ENCODE assay signal across 17 cellular contexts in genomic region chr11:85137597-85137996, GRCh38.
DNase-seq lines count a peak whose midpoint lies in the region; ATAC-seq and TF ChIP-seq lines count a peak whose summit lies in the region.
"Had no signal": no experiment of that assay in that cellular context is flagged by ENCODE, and none has a peak within 500 bp of the region (broad histone marks: within the 10 kb centered on the region; RNA-seq: fewer than 3 reads in every experiment).

No MANE protein-coding gene starts in this region.

- H3K9me2 ChIP-seq in Karpas-422 (replicated peaks; ENCODE audit: insufficient read depth, low read length): no peaks in the 10 kb centered on the region; the same call in 1 of the 2 replicates

- peaks cover 10 to 16% of the 10 kb centered on the region in 2 donors for H3K9me3 Mint-ChIP-seq in activated naive CD4-positive, alpha-beta T cell treated with anti-CD3 and anti-CD28 coated beads, Interleukin-2, amount 50 U/mL, for 72 hours

- H3K9me3 ChIP-seq in prostate gland (no peaks in the 10 kb centered on the region), left ventricle myocardium inferior (replicated peaks) (peaks cover 21% of the 10 kb centered on the region), Karpas-422 (ENCODE audit: low read length) (peaks cover 20% of the 10 kb centered on the region)
- H3K9me3 ChIP-seq: A549, SJCRH30 had no signal

- no peak for ATAC-seq in activated naive CD4-positive, alpha-beta T cell treated with anti-CD3 and anti-CD28 coated beads, Interleukin-2, amount 50 U/mL, for 72 hours
- ATAC-seq: A549, GM23338 had no signal

- H3K4me1 ChIP-seq in prostate gland (replicated peaks): no peaks in the 10 kb centered on the region
- H3K4me1 ChIP-seq in left ventricle myocardium inferior: peaks cover 4% of the 10 kb centered on the region
- no peaks in the 10 kb centered on the region for H3K4me1 ChIP-seq in Karpas-422 (ENCODE audit: low read length)
- H3K4me1 ChIP-seq: A549; BLaER1 treated with 17β-estradiol and CSF1 and Interleukin-3, amounts not matched to agents 10 nM and 100 nM; SJCRH30 had no signal

- H3K27ac Mint-ChIP-seq in activated naive CD4-positive, alpha-beta T cell treated with anti-CD3 and anti-CD28 coated beads, Interleukin-2, amount 50 U/mL, for 72 hours: no peak overlapping the region
- H3K27ac Mint-ChIP-seq: GM23338 had no signal

- no peaks in the 10 kb centered on the region for H3K79me2 ChIP-seq in Karpas-422 (ENCODE audit: low read length)

- no peak for TF ChIP-seq POLR2A in prostate gland (IDR thresholded peaks at IDR 0.05)

- H3K27ac ChIP-seq in VCaP (peak overlapping the region; percentile 83), prostate gland (no peak overlapping the region), left ventricle myocardium inferior (replicated peaks) (no peak overlapping the region), Karpas-422 (ENCODE audit: low read length) (no peak overlapping the region)
- H3K27ac ChIP-seq: A549; BLaER1 treated with 17β-estradiol and CSF1 and Interleukin-3, amounts not matched to agents 10 nM and 100 nM; SJCRH30 had no signal

- H3K4me2 ChIP-seq in Karpas-422 (ENCODE audit: low read depth, low read length, poor library complexity, severe bottlenecking): no peak overlapping the region
- H3K4me2 ChIP-seq: A549; BLaER1 treated with 17β-estradiol and CSF1 and Interleukin-3, amounts not matched to agents 10 nM and 100 nM; GM23338 had no signal

- peak; percentile 47 for DNase-seq in NCI-H82 (lab: John Stamatoyannopoulos, UW)
- DNase-seq in NCI-H82 treated with DMSO at 0.1 percent for 48 hours (lab: John Stamatoyannopoulos, UW; ENCODE audit: unreplicated experiment): no peak
- peak; percentile 9 for DNase-seq in NCI-H510A treated with DMSO at 0.1 percent for 48 hours (lab: John Stamatoyannopoulos, UW)
- peak; percentile 6 for DNase-seq in prostate gland (ENCODE audit: low spot score)
- DNase-seq in left ventricle myocardium inferior: no peak
- no peak for DNase-seq in Karpas-422
- no peak for DNase-seq in activated naive CD4-positive, alpha-beta T cell treated with anti-CD3 and anti-CD28 coated beads, Interleukin-2, amount 50 U/mL, for 72 hours (ENCODE audit: low spot score in 2 of 2)
- DNase-seq: KBM-7, NCI-H1048, NCI-H1694, OCI-M1, RPMI8226 had no signal

- no peaks in the 10 kb centered on the region for H4K20me1 ChIP-seq in Karpas-422 (ENCODE audit: insufficient read depth, low read depth, low read length)
- H4K20me1 ChIP-seq: BLaER1 treated with 17β-estradiol and CSF1 and Interleukin-3, amounts not matched to agents 10 nM and 100 nM had no signal

- TF ChIP-seq CTCF in VCaP (conservative IDR thresholded peaks at IDR 0.05) (no peak), prostate gland (IDR thresholded peaks at IDR 0.05) (no peak), left ventricle myocardium inferior (IDR thresholded peaks at IDR 0.05; ENCODE audit: borderline replicate concordance) (no peak)

- no peak overlapping the region for H2AFZ ChIP-seq in Karpas-422 (ENCODE audit: low read length)
- H2AFZ ChIP-seq: GM23338 had no signal

- H3K4me3 ChIP-seq in prostate gland (no peak overlapping the region), left ventricle myocardium inferior (no peak overlapping the region), Karpas-422 (ENCODE audit: low read length) (no peak overlapping the region)
- H3K4me3 ChIP-seq: A549; BLaER1 treated with 17β-estradiol and CSF1 and Interleukin-3, amounts not matched to agents 10 nM and 100 nM; GM23338; SJCRH30 had no signal

- no peaks in the 10 kb centered on the region for H3K27me3 ChIP-seq in prostate gland (replicated peaks; ENCODE audit: insufficient read depth)
- no peaks in the 10 kb centered on the region for H3K27me3 ChIP-seq in left ventricle myocardium inferior (ENCODE audit: low read depth)
- no peaks in the 10 kb centered on the region for H3K27me3 ChIP-seq in Karpas-422 (ENCODE audit: low read length)
- H3K27me3 ChIP-seq: BLaER1 treated with 17β-estradiol and CSF1 and Interleukin-3, amounts not matched to agents 10 nM and 100 nM; SJCRH30 had no signal

- no peak overlapping the region for H3K9ac ChIP-seq in Karpas-422 (ENCODE audit: low read length)
- H3K9ac ChIP-seq: BLaER1 treated with 17β-estradiol and CSF1 and Interleukin-3, amounts not matched to agents 10 nM and 100 nM had no signal

- peaks cover 0 to 5% of the 10 kb centered on the region in 2 donors for H3K36me3 Mint-ChIP-seq in activated naive CD4-positive, alpha-beta T cell treated with anti-CD3 and anti-CD28 coated beads, Interleukin-2, amount 50 U/mL, for 72 hours

- WGBS in prostate gland: 83% methylated on average over 1 of the region's 1 CpG

- H3K36me3 ChIP-seq in prostate gland (no peaks in the 10 kb centered on the region), left ventricle myocardium inferior (no peaks in the 10 kb centered on the region), Karpas-422 (ENCODE audit: insufficient read depth, low read length) (no peaks in the 10 kb centered on the region)
- H3K36me3 ChIP-seq: BLaER1 treated with 17β-estradiol and CSF1 and Interleukin-3, amounts not matched to agents 10 nM and 100 nM; SJCRH30 had no signal

- intact Hi-C loops in prostate gland (cut with DNase I): no loop called here
- intact Hi-C loops in left ventricle myocardium inferior (cut with micrococcal nuclease): no loop called here

Comparison
In these comparisons a context has a peak if more than half of its experiments do, and no peak if none do; other contexts are left out.
1. DNase-seq: peak in NCI-H82 (single experiment), NCI-H510A treated with DMSO at 0.1 percent for 48 hours (single experiment) and prostate gland (single experiment); none in NCI-H82 treated with DMSO at 0.1 percent for 48 hours (single experiment), left ventricle myocardium inferior (single experiment), Karpas-422 (single experiment) and activated naive CD4-positive, alpha-beta T cell treated with anti-CD3 and anti-CD28 coated beads, Interleukin-2, amount 50 U/mL, for 72 hours (0 of 2).